In the genomic region with DNA sequence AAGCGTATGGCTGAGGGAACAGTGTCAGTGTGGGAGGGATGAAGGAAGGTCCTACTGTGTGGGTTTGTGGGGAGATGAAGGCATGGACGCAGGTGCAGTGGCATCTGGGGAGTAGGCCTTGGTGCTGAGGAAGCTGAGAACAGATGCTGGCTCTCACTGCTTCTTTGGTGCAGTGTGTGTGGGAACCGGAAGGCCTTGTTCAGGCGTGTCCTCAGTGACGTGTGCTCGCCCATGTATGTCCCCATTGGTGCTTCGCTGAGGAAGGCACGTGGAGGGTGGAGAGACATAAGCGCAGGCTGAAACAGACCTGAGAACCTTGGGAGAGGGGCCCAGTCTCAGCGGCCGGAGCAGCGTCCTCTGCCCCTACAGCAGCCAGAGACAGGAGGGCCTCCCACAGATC, we compare ENCODE assay signal across 18 cellular contexts. TPM values are rescaled to one million over a fixed set of nuclear protein-coding genes. Genes with fewer than 3 reads are reported as not detected.
DNase-seq lines count a peak whose midpoint lies in the region; ATAC-seq and TF ChIP-seq lines count a peak whose summit lies in the region.
"Had no signal": no experiment of that assay in that cellular context is flagged by ENCODE, and none has a peak within 500 bp of the region (broad histone marks: within the 10 kb centered on the region; RNA-seq: fewer than 3 reads in every experiment).

No MANE protein-coding gene starts in this region.

- POLR2A ChIA-PET in T-cell (lab: Charles Lee): no interaction called here

- H3K27me3 Mint-ChIP-seq in T-cell: no peaks in the 10 kb centered on the region
- peaks cover 0 to 4% (median 0%) of the 10 kb centered on the region in 3 donors for H3K27me3 Mint-ChIP-seq in naive B cell
- H3K27me3 Mint-ChIP-seq in endothelial cell (ENCODE audit: unreplicated experiment): peaks cover 15% of the 10 kb centered on the region

- DNase-seq in GM12865 (ENCODE audit: low read depth) (peak; percentile 71), GM20000 (ENCODE audit: low spot score) (peak; percentile 93), T-cell (peak in 1 of 34 experiments; percentile 27), naive B cell (peak; percentile 78), endothelial cell (ENCODE audit: low spot score) (no peak)
- no peak for DNase-seq in stimulated activated CD4-positive, alpha-beta T cell treated with anti-CD3 and anti-CD28 coated beads, Interleukin-15, amount 100 ng/mL, for 24 hours
- DNase-seq in stimulated activated CD4-positive, alpha-beta T cell treated with anti-CD3 and anti-CD28 coated beads, Interleukin-2, amount 100 ng/mL, for 48 hours: no peak
- DNase-seq: activated naive CD4-positive, alpha-beta T cell treated with Interleukin-2 at 50 U/mL for 16 hours; body of pancreas; cortex of kidney; stimulated activated CD4-positive, alpha-beta T cell treated with anti-CD3 and anti-CD28 coated beads, Interleukin-1b, Interleukin-23, amount 100 ng/mL, for 48 hours; testis had no signal

- ATAC-seq in T-cell (replicated peaks in 1 of 4) (peak in 3 of 4 experiments; percentile 45 to 75 (median 62)), naive B cell (ENCODE audit: low read depth in 2 of 2) (peak; percentile 98 to 99), GM21447 (IDR thresholded peaks at IDR 0.05; ENCODE audit: unreplicated experiment) (no peak)
- ATAC-seq: activated CD4-positive, CD25-positive, alpha-beta regulatory T cell treated with anti-CD3 and anti-CD28 coated beads, Interleukin-2, amount 50 U/mL, for 24 hours; body of pancreas; HepG2; Right ventricle myocardium inferior had no signal

- H3K4me3 Mint-ChIP-seq in T-cell (no peak overlapping the region), naive B cell (peak overlapping the region in 6 of 8 donors; percentile 1 to 43 (median 35)), endothelial cell (ENCODE audit: unreplicated experiment) (no peak overlapping the region)
- H3K4me3 Mint-ChIP-seq: T-helper 1 cell treated with Interleukin-12 subunit alpha and Interleukin-12 subunit beta and Interleukin-4 antibody, amounts not matched to agents 30 μg/mL and 1 μg/mL, for 36 hours had no signal

- H3K4me1 Mint-ChIP-seq in T-cell: no peaks in the 10 kb centered on the region
- H3K4me1 Mint-ChIP-seq in naive B cell: peaks cover 26 to 37% (median 29%) of the 10 kb centered on the region in 3 donors
- H3K4me1 Mint-ChIP-seq in endothelial cell (ENCODE audit: unreplicated experiment): no peaks in the 10 kb centered on the region

- no peaks in the 10 kb centered on the region for H3K9me3 Mint-ChIP-seq in T-cell
- H3K9me3 Mint-ChIP-seq in naive B cell: no peaks in the 10 kb centered on the region
- no peaks in the 10 kb centered on the region for H3K9me3 Mint-ChIP-seq in endothelial cell (ENCODE audit: unreplicated experiment)
- H3K9me3 Mint-ChIP-seq: T-helper 1 cell treated with Interleukin-12 subunit alpha and Interleukin-12 subunit beta and Interleukin-4 antibody, amounts not matched to agents 30 μg/mL and 1 μg/mL, for 36 hours had no signal

- H3K36me3 Mint-ChIP-seq in T-cell: no peaks in the 10 kb centered on the region
- no peaks in the 10 kb centered on the region for H3K36me3 Mint-ChIP-seq in naive B cell
- no peaks in the 10 kb centered on the region for H3K36me3 Mint-ChIP-seq in endothelial cell (ENCODE audit: low read depth, unreplicated experiment)

- CTCF ChIA-PET in T-cell (lab: Charles Lee): no interaction called here

- no peak for TF ChIP-seq CTCF in GM12865 (IDR thresholded peaks at IDR 0.05; ENCODE audit: insufficient read depth, low read depth, low read length, missing control alignments)
- no peak for TF ChIP-seq CTCF in GM20000 (IDR thresholded peaks at IDR 0.05; ENCODE audit: extremely low read depth, missing control alignments)
- no peak for TF ChIP-seq CTCF in endothelial cell (IDR thresholded peaks at IDR 0.05; ENCODE audit: unreplicated experiment)

- no peak overlapping the region for H3K4me3 ChIP-seq in GM12865 (ENCODE audit: low read depth, low read length)
- H3K4me3 ChIP-seq: body of pancreas, right atrium auricular region, testis had no signal

- no peak overlapping the region for H3K27ac Mint-ChIP-seq in T-cell
- peak overlapping the region; percentile 86 to 99 (median 99) for H3K27ac Mint-ChIP-seq in naive B cell
- no peak overlapping the region for H3K27ac Mint-ChIP-seq in endothelial cell (ENCODE audit: unreplicated experiment)
- H3K27ac Mint-ChIP-seq: T-helper 1 cell treated with Interleukin-12 subunit alpha and Interleukin-12 subunit beta and Interleukin-4 antibody, amounts not matched to agents 30 μg/mL and 1 μg/mL, for 36 hours had no signal

RNA-seq across cellular contexts. Expression of gene ADAMTS13, which starts 18.7 kb away (rescaled TPM):
- 1 to 10 TPM; 1.3 to 3.3 (median 2.4) TPM for total RNA-seq in T-cell
- polyA plus RNA-seq in naive B cell (ENCODE audit: low read depth in 6 of 6): under 1 TPM in 2 of 6 donors, not detected in 4; 0.23 to 0.25 TPM
- 9.1 TPM for total RNA-seq in endothelial cell (ENCODE audit: unreplicated experiment)

RNA-seq across cellular contexts. Expression of gene CACFD1, which starts 18.9 kb away (rescaled TPM):
- total RNA-seq in T-cell: 1 to 10 TPM; 2.6 to 5.2 (median 3.7) TPM
- 10 to 100 TPM; 14.7 to 23.5 (median 18.7) TPM for polyA plus RNA-seq in naive B cell (ENCODE audit: low read depth in 6 of 6)
- 34.3 TPM for total RNA-seq in endothelial cell (ENCODE audit: unreplicated experiment)

RNA-seq across cellular contexts. Expression of gene REXO4, which starts 23.1 kb away (rescaled TPM):
- total RNA-seq in T-cell (10 to 100 TPM; 23.6 to 44.5 (median 34.9) TPM), endothelial cell (ENCODE audit: unreplicated experiment) (30.9 TPM)
- 10 to 100 TPM in 5 of 6 donors, 1 to 10 TPM in 1; 4.3 to 27.7 (median 15.1) TPM for polyA plus RNA-seq in naive B cell (ENCODE audit: low read depth in 6 of 6)

RNA-seq across cellular contexts. Expression of gene SLC2A6, which starts 38.0 kb away (rescaled TPM):
- total RNA-seq in T-cell (1 to 10 TPM; 3.6 to 6.1 (median 4.9) TPM), endothelial cell (ENCODE audit: unreplicated experiment) (32.5 TPM)
- 10 to 100 TPM; 25.6 to 49.3 (median 31.0) TPM for polyA plus RNA-seq in naive B cell (ENCODE audit: low read depth in 6 of 6)

Comparison
In these comparisons a context has a peak if more than half of its experiments do, and no peak if none do; other contexts are left out.
1. DNase-seq: peak in GM12865 (single experiment), GM20000 (single experiment) and naive B cell (single experiment); none in stimulated activated CD4-positive, alpha-beta T cell treated with anti-CD3 and anti-CD28 coated beads, Interleukin-15, amount 100 ng/mL, for 24 hours (single experiment), endothelial cell (single experiment) and stimulated activated CD4-positive, alpha-beta T cell treated with anti-CD3 and anti-CD28 coated beads, Interleukin-2, amount 100 ng/mL, for 48 hours (0 of 2).
2. H3K27ac Mint-ChIP-seq: peak in naive B cell (6 of 6); none in T-cell (0 of 2) and endothelial cell (single experiment).
3. H3K4me3 Mint-ChIP-seq: peak in naive B cell (6 of 8); none in T-cell (0 of 3) and endothelial cell (single experiment).